ENCODE assay signal across 8 cellular contexts in the genomic region with DNA sequence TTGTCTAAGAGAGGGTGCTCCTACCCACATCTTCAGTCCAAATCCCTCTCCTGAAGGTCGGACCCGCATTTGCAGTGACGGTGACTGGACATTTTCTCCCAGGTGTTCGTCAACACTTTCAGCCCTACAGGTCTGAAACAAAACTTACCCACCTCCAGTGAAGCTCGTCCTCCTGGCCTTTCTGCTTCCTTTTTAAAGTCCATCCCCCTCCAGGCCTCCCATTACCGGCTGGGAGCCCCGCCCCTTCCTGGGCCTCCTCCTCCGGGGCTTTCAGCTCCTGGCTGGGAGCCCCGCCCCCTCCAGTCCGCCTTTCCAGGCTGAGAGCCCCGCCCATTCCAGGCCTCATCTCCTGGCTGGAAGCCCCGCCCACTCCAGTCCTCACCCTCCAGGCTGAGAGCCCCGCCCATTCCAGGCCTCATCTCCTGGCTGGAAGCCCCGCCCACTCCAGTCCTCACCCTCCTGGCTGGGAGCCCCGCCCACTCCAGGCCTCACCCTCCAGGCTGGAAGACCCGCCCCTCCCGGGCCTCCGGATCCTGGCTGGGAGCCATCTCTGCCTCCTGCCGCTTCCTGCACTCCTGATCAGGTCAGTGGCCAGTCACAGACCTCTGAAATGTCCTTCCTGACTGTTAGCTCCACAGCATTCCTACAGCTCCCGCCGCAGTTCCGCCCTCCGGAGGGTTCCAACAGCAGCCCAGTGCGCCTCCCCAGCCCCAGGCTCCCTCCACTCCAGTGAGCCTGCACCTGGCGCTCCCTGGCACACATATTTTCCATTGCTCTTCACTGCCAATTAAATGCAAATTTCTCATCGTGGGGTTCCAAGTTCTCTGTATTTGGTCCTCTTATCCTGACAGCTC.
DNase-seq lines count a peak whose midpoint lies in the region; ATAC-seq, FAIRE-seq and TF ChIP-seq lines count a peak whose summit lies in the region.

No MANE protein-coding gene starts in this region.

- H3K36me3 ChIP-seq in HUES6 (ENCODE audit: control insufficient read depth, insufficient read depth, low read length): no peaks in the 10 kb centered on the region
- H3K36me3 ChIP-seq in K562 (ENCODE audit: control insufficient read depth, insufficient read depth, low read length): no peaks in the 10 kb centered on the region

- peak overlapping the region; percentile 88 for H2AFZ ChIP-seq in K562 (ENCODE audit: low read depth, low read length)

- H3K79me2 ChIP-seq in K562 (ENCODE audit: control insufficient read depth, insufficient read depth, low read length): peaks cover 11% of the 10 kb centered on the region; the same call in 2 of the 3 replicates

- H3K9me3 ChIP-seq in HUES6 (ENCODE audit: control insufficient read depth, insufficient read depth, low read depth, low read length) (peaks cover 3% of the 10 kb centered on the region; the same call in 1 of the 2 replicates), K562 (replicated peaks; ENCODE audit: control insufficient read depth, insufficient read depth, low read depth, low read length) (peaks cover 12% of the 10 kb centered on the region)

- no peaks in the 10 kb centered on the region for H4K20me1 ChIP-seq in K562 (replicated peaks; ENCODE audit: control insufficient read depth, insufficient read depth, low read length)

- under 1% methylated on average over 26 of the region's 26 CpGs for WGBS in K562 (ENCODE audit: insufficient coverage, low coverage, missing lambda C conversion rate)

- TF ChIP-seq RAD21 in K562 (CRISPR knock-in tag; conservative IDR thresholded peaks at IDR 0.05 in 1 of 2, IDR thresholded peaks at IDR 0.05 in 1 of 2): no peak

- no peak; the same call in 1 of the 2 replicates for TF ChIP-seq EP300 in K562 (IDR thresholded peaks at IDR 0.05; ENCODE audit: low read length)

- no TSS peak for BruUV-seq in K562 (replicated peaks; lab: Mats Ljungman, UMichigan)

- H3K9me1 ChIP-seq in K562 (ENCODE audit: control insufficient read depth, insufficient read depth, low read length): no peaks in the 10 kb centered on the region

- CTCF ChIA-PET in K562 (lab: Yijun Ruan, JAX; ENCODE audit: low intra/inter-chr PET ratio): interaction anchor here (0.6 kb wide), 1 partner anchor 714 kb away, joined by 4 read pairs; no protein-coding TSS in a partner anchor

- in situ Hi-C loops in K562 (cut with MboI): loop anchor here (25.0 kb wide), 1 partner anchor 550 kb away; no protein-coding TSS in a partner anchor

- H3K4me1 ChIP-seq in HUES6 (ENCODE audit: control insufficient read depth, insufficient read depth, low read length) (peaks cover 29% of the 10 kb centered on the region), K562 (replicated peaks in 1 of 2; ENCODE audit: control insufficient read depth in 2 of 2, insufficient read depth in 2 of 2, low read length in 2 of 2) (peaks cover 28 to 62% of the 10 kb centered on the region in 2 experiments)

- TF ChIP-seq POLR2A in K562 (conservative IDR thresholded peaks at IDR 0.05): peak; percentile 90

- peak; percentile 99 for DNase-seq in DMS 273 (lab: John Stamatoyannopoulos, UW; ENCODE audit: unreplicated experiment)
- peak; percentile 96 for DNase-seq in NCI-H82 treated with DMSO at 0.1 percent for 48 hours (lab: John Stamatoyannopoulos, UW; ENCODE audit: unreplicated experiment)
- peak; percentile 100 for DNase-seq in K562 (ENCODE audit: extremely low read depth in 1 of 4, low spot score in 3 of 4)
- DNase-seq in iPS-NIHi11 (ENCODE audit: low spot score): peak; percentile 95
- DNase-seq in stimulated activated CD8-positive, alpha-beta memory T cell treated with anti-CD3 and anti-CD28 coated beads, Interleukin-12 subunit alpha, Interleukin-12 subunit beta, amount 100 ng/mL, for 4 hours (ENCODE audit: low read depth): peak; percentile 12
- DNase-seq in activated naive CD4-positive, alpha-beta T cell treated with Interleukin-2 at 50 U/mL for 16 hours: no peak

- intact Hi-C loops in K562 (cut with micrococcal nuclease): loop anchor here (10.0 kb wide), 1 partner anchor 908 kb away; a partner anchor contains a TSS

- no peak for TF ChIP-seq CTCF in K562 (IDR thresholded peaks at IDR 0.05 in 2 of 3, conservative IDR thresholded peaks at IDR 0.05 in 1 of 3; ENCODE audit: insufficient read depth in 2 of 3, low read depth in 1 of 3, low read length in 3 of 3)

- POLR2A ChIA-PET in K562 (lab: Yijun Ruan, JAX): interaction anchor here (0.5 to 1.8 kb wide), 13 partner anchors 8 to 556 kb away, joined by 3 to 5 read pairs (median 3); no protein-coding TSS in a partner anchor

- H3K9ac ChIP-seq in HUES6 (ENCODE audit: low read length): peak overlapping the region; percentile 41
- peak overlapping the region; percentile 86 to 91 for H3K9ac ChIP-seq in K562 (ENCODE audit: insufficient read depth in 1 of 2, low read depth in 2 of 2, low read length in 2 of 2)

- peak; percentile 97 for FAIRE-seq in K562 (lab: Jason Lieb, UNC)

- peaks cover 20% of the 10 kb centered on the region for H3K27me3 ChIP-seq in HUES6 (ENCODE audit: control insufficient read depth, insufficient read depth, low read length)
- H3K27me3 ChIP-seq in K562 (ENCODE audit: control insufficient read depth in 2 of 2, insufficient read depth in 2 of 2, low read length in 2 of 2): no peaks in the 10 kb centered on the region

- H3K4me3 ChIP-seq in HUES6 (ENCODE audit: low read depth, low read length): peak overlapping the region; percentile 65
- H3K4me3 ChIP-seq in K562: peak overlapping the region; percentile 47

- peak overlapping the region; percentile 94 for H3K4me2 ChIP-seq in K562 (ENCODE audit: insufficient read depth, low read length)

- H3K27ac ChIP-seq in HUES6 (ENCODE audit: low read depth, low read length) (no peak overlapping the region), K562 (ENCODE audit: extremely low read depth, low read depth, low read length) (peak overlapping the region; percentile 81)

- ATAC-seq in K562: peak; percentile 92
- no peak for ATAC-seq in HG02798 (IDR thresholded peaks at IDR 0.05; ENCODE audit: poor library complexity, unreplicated experiment)

TF ChIP-seq in K562, 482 proteins besides CTCF, POLR2A, EP300 and RAD21 (continues in another document):
- TF ChIP-seq, protein P1, sequence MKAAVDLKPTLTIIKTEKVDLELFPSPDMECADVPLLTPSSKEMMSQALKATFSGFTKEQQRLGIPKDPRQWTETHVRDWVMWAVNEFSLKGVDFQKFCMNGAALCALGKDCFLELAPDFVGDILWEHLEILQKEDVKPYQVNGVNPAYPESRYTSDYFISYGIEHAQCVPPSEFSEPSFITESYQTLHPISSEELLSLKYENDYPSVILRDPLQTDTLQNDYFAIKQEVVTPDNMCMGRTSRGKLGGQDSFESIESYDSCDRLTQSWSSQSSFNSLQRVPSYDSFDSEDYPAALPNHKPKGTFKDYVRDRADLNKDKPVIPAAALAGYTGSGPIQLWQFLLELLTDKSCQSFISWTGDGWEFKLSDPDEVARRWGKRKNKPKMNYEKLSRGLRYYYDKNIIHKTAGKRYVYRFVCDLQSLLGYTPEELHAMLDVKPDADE (conservative IDR thresholded peaks at IDR 0.05; ENCODE audit: control insufficient read depth, low read depth, low read length): 0 out of 2 replicates have a peak, but pooled peaks have one; percentile 26
- no peak for TF ChIP-seq SIX5 (IDR thresholded peaks at IDR 0.05; ENCODE audit: borderline replicate concordance in 1 of 2, insufficient read depth in 1 of 2, low read depth in 1 of 2, low read length in 2 of 2)
- TF ChIP-seq ZNF3 (CRISPR knock-in tag; IDR thresholded peaks at IDR 0.05): no peak
- peak; percentile 39; the same call in 1 of the 2 replicates for TF ChIP-seq MBD2 (IDR thresholded peaks at IDR 0.05; ENCODE audit: borderline replicate concordance, low read depth)
- TF ChIP-seq TAL1 (IDR thresholded peaks at IDR 0.05): no peak
- peak in 1 of 2 experiments; percentile 67; a peak in 1 of 4 replicates for TF ChIP-seq SRF (CRISPR knock-in tag; IDR thresholded peaks at IDR 0.05)
- no peak for TF ChIP-seq MTA2 (IDR thresholded peaks at IDR 0.05; ENCODE audit: low read depth)
- TF ChIP-seq CBX3 (IDR thresholded peaks at IDR 0.05; ENCODE audit: borderline replicate concordance in 1 of 2, low read length in 2 of 2): peak in 1 of 2 experiments; percentile 38; a peak in 1 of 3 replicates
- peak; percentile 88 for TF ChIP-seq SP1 (CRISPR knock-in tag; IDR thresholded peaks at IDR 0.05)
- no peak for TF ChIP-seq RBM25 (IDR thresholded peaks at IDR 0.05; ENCODE audit: low read depth, low read length, severe bottlenecking)
- TF ChIP-seq CBX2 (IDR thresholded peaks at IDR 0.05; ENCODE audit: insufficient read depth, low read length, poor library complexity, severe bottlenecking): no peak
- no peak for TF ChIP-seq PURB (CRISPR knock-in tag; IDR thresholded peaks at IDR 0.05; ENCODE audit: low read depth)
- TF ChIP-seq, protein P2, sequence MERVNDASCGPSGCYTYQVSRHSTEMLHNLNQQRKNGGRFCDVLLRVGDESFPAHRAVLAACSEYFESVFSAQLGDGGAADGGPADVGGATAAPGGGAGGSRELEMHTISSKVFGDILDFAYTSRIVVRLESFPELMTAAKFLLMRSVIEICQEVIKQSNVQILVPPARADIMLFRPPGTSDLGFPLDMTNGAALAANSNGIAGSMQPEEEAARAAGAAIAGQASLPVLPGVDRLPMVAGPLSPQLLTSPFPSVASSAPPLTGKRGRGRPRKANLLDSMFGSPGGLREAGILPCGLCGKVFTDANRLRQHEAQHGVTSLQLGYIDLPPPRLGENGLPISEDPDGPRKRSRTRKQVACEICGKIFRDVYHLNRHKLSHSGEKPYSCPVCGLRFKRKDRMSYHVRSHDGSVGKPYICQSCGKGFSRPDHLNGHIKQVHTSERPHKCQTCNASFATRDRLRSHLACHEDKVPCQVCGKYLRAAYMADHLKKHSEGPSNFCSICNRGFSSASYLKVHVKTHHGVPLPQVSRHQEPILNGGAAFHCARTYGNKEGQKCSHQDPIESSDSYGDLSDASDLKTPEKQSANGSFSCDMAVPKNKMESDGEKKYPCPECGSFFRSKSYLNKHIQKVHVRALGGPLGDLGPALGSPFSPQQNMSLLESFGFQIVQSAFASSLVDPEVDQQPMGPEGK (CRISPR knock-in tag; IDR thresholded peaks at IDR 0.05; ENCODE audit: borderline replicate concordance): no peak
- TF ChIP-seq BRD9 (IDR thresholded peaks at IDR 0.05; ENCODE audit: low read depth, partially characterized antibody): no peak
- TF ChIP-seq, protein P3, sequence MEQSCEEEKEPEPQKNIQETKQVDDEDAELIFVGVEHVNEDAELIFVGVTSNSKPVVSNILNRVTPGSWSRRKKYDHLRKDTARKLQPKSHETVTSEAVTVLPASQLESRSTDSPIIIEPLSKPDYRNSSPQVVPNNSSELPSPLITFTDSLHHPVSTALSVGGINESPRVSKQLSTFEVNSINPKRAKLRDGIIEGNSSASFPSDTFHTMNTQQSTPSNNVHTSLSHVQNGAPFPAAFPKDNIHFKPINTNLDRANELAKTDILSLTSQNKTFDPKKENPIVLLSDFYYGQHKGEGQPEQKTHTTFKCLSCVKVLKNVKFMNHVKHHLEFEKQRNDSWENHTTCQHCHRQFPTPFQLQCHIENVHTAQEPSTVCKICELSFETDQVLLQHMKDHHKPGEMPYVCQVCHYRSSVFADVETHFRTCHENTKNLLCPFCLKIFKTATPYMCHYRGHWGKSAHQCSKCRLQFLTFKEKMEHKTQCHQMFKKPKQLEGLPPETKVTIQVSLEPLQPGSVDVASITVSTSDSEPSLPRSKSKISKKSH (CRISPR knock-in tag; IDR thresholded peaks at IDR 0.05): no peak
